ENCODE assay signal across 23 cellular contexts in the genomic region with DNA sequence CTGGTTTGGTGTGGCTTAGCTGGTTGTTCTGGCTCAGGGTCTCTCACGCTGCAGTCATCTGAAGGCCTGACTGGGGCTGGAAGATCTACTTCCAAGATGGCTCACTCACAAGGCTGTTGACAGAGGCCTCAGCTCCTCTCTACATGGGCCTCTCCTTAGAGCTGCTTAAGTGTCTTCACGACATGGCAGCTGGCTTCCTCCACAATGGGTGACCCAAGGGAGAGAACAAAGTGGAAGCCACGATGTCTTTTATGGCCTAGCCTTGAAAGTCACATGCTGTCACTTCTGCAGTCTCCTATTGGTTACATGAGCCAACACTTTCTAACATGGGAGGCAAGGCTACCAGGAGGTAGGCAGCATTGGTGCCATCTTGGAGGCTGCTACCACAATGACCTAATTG.
"Had no signal": no experiment of that assay in that cellular context is flagged by ENCODE, and none has a peak within 500 bp of the region (broad histone marks: within the 10 kb centered on the region; RNA-seq: fewer than 3 reads in every experiment).

No MANE protein-coding gene starts in this region.

- H3K9me3 ChIP-seq: lower lobe of right lung, pancreas, prostate gland, uterus had no signal

- H3K4me1 Mint-ChIP-seq: naive thymus-derived CD8-positive, alpha-beta T cell; stimulated activated effector memory CD8-positive, alpha-beta T cell treated with anti-CD3 and anti-CD28 coated beads, Interleukin-12 subunit alpha, Interleukin-12 subunit beta, amount 100 ng/mL, for 72 hours had no signal

- H3K36me3 Mint-ChIP-seq: naive thymus-derived CD8-positive, alpha-beta T cell; stimulated activated effector memory CD8-positive, alpha-beta T cell treated with anti-CD3 and anti-CD28 coated beads, Interleukin-12 subunit alpha, Interleukin-12 subunit beta, amount 100 ng/mL, for 72 hours; type B pancreatic cell had no signal

- H3K27ac ChIP-seq: left lung, lower lobe of right lung, pancreas, prostate gland, skin epidermis, tibial nerve, uterus had no signal

- H3K27me3 ChIP-seq: left lung, pancreas, tibial nerve, uterus had no signal

- H3K4me3 ChIP-seq: left lung, lower lobe of right lung, pancreas, prostate gland, skin epidermis, tibial nerve, uterus had no signal

- ATAC-seq: left colon; left lung; lower lobe of right lung; naive thymus-derived CD8-positive, alpha-beta T cell; pancreas; right cardiac atrium; sciatic nerve; stimulated activated effector memory CD8-positive, alpha-beta T cell treated with anti-CD3 and anti-CD28 coated beads, Interleukin-12 subunit alpha, Interleukin-12 subunit beta, amount 100 ng/mL, for 72 hours had no signal

- H3K27ac Mint-ChIP-seq: nephron; stimulated activated effector memory CD8-positive, alpha-beta T cell treated with anti-CD3 and anti-CD28 coated beads, Interleukin-12 subunit alpha, Interleukin-12 subunit beta, amount 100 ng/mL, for 72 hours; stimulated activated naive CD8-positive, alpha-beta T cell treated with anti-CD3 and anti-CD28 coated beads, Interleukin-15, Interleukin-2, amounts not matched to agents 100 ng/mL and 50 ng/mL, for 24 hours; type B pancreatic cell had no signal

- H3K9me3 Mint-ChIP-seq: stimulated activated effector memory CD8-positive, alpha-beta T cell treated with anti-CD3 and anti-CD28 coated beads, Interleukin-12 subunit alpha, Interleukin-12 subunit beta, amount 100 ng/mL, for 72 hours; stimulated activated naive CD8-positive, alpha-beta T cell treated with anti-CD3 and anti-CD28 coated beads, Interleukin-15, Interleukin-2, amounts not matched to agents 100 ng/mL and 50 ng/mL, for 24 hours had no signal

- H3K27me3 Mint-ChIP-seq: type B pancreatic cell had no signal

- DNase-seq: hippocampal formation; kidney; left colon; left lung; lower lobe of right lung; mammary epithelial cell; mesendoderm; naive thymus-derived CD8-positive, alpha-beta T cell; pancreas; retina; right cardiac atrium; stimulated activated CD4-positive, alpha-beta T cell treated with anti-CD3 and anti-CD28 coated beads, Interleukin-4, amount 100 ng/mL, for 24 hours; stimulated activated naive CD4-positive, alpha-beta T cell; uterus had no signal

- H3K4me3 Mint-ChIP-seq: naive thymus-derived CD8-positive, alpha-beta T cell; nephron; neural crest cell; stimulated activated effector memory CD8-positive, alpha-beta T cell treated with anti-CD3 and anti-CD28 coated beads, Interleukin-12 subunit alpha, Interleukin-12 subunit beta, amount 100 ng/mL, for 72 hours; stimulated activated naive CD8-positive, alpha-beta T cell treated with anti-CD3 and anti-CD28 coated beads, Interleukin-15, Interleukin-2, amounts not matched to agents 100 ng/mL and 50 ng/mL, for 24 hours; type B pancreatic cell had no signal

- H3K36me3 ChIP-seq: left lung, lower lobe of right lung, pancreas, prostate gland, tibial nerve, uterus had no signal

- H3K4me1 ChIP-seq: left lung, lower lobe of right lung, pancreas, prostate gland, uterus had no signal
